Comparison of ENCODE assay signal across 27 cellular contexts in genomic region chr19:9932835-9933234, GRCh38.
"Had no signal": no experiment of that assay in that cellular context is flagged by ENCODE, and none has a peak within 500 bp of the region (broad histone marks: within the 10 kb centered on the region; RNA-seq: fewer than 3 reads in every experiment).

No MANE protein-coding gene starts in this region.

- H3K4me3 Mint-ChIP-seq: immature natural killer cell; naive thymus-derived CD8-positive, alpha-beta T cell; nephron progenitor cell; stimulated activated naive B cell treated with anti-CD40 and anti-IgM and Interleukin-4, amounts not matched to agents 10 μg/mL and 1 μg/mL and 100 μg/mL, for 72 hours; stimulated activated naive CD8-positive, alpha-beta T cell treated with anti-CD3 and anti-CD28 coated beads, Interleukin-15, Interleukin-2, amounts not matched to agents 100 ng/mL and 50 ng/mL, for 24 hours had no signal

- H3K36me3 ChIP-seq: esophagus muscularis mucosa, gastroesophageal sphincter, lower lobe of right lung, pancreas, right lobe of liver, thoracic aorta, tibial nerve, upper lobe of left lung, uterus had no signal

- H3K4me3 ChIP-seq: coronary artery, esophagus muscularis mucosa, gastroesophageal sphincter, lower lobe of right lung, pancreas, right lobe of liver, thoracic aorta, tibial nerve, upper lobe of left lung, uterus had no signal

- ATAC-seq: foreskin keratinocyte; gastroesophageal sphincter; left ventricle myocardium superior; lower lobe of right lung; naive thymus-derived CD8-positive, alpha-beta T cell; pancreas; right lobe of liver; stimulated activated naive B cell treated with anti-CD40 and anti-IgM and Interleukin-4, amounts not matched to agents 10 μg/mL and 1 μg/mL and 100 μg/mL, for 72 hours had no signal

- H3K9me3 Mint-ChIP-seq: immature natural killer cell; nephron progenitor cell; stimulated activated naive CD8-positive, alpha-beta T cell treated with anti-CD3 and anti-CD28 coated beads, Interleukin-15, Interleukin-2, amounts not matched to agents 100 ng/mL and 50 ng/mL, for 24 hours had no signal

- DNase-seq: dermis blood vessel endothelial cell; effector memory CD4-positive, alpha-beta T cell; foreskin keratinocyte; hypothalamus; immature natural killer cell; islet precursor cell; left ventricle myocardium superior; lower lobe of right lung; naive thymus-derived CD8-positive, alpha-beta T cell; nephron progenitor cell; nucleus accumbens; pancreas; retina; right lobe of liver; small intestine; stimulated activated CD4-positive, alpha-beta T cell treated with anti-CD3 and anti-CD28 coated beads, Interleukin-15, amount 100 ng/mL, for 24 hours; stimulated activated CD4-positive, alpha-beta T cell treated with anti-CD3 and anti-CD28 coated beads, Interleukin-2, amount 100 ng/mL, for 48 hours; stimulated activated naive B cell treated with anti-CD40 and anti-IgM and Interleukin-4, amounts not matched to agents 10 μg/mL and 1 μg/mL and 100 μg/mL, for 72 hours; upper lobe of left lung; uterus had no signal

- FAIRE-seq: endothelial cell of umbilical vein, pancreas, small intestine had no signal

- H3K27me3 ChIP-seq: pancreas, right lobe of liver, uterus had no signal

- H3K27ac Mint-ChIP-seq: immature natural killer cell; naive thymus-derived CD8-positive, alpha-beta T cell; nephron progenitor cell; stimulated activated naive B cell treated with anti-CD40 and anti-IgM and Interleukin-4, amounts not matched to agents 10 μg/mL and 1 μg/mL and 100 μg/mL, for 72 hours; stimulated activated naive CD8-positive, alpha-beta T cell treated with anti-CD3 and anti-CD28 coated beads, Interleukin-15, Interleukin-2, amounts not matched to agents 100 ng/mL and 50 ng/mL, for 24 hours had no signal

- H3K36me3 Mint-ChIP-seq: immature natural killer cell had no signal

- H3K9me3 ChIP-seq: esophagus muscularis mucosa, gastroesophageal sphincter, lower lobe of right lung, pancreas, right lobe of liver, thoracic aorta, tibial nerve, uterus had no signal

- H3K27ac ChIP-seq: coronary artery, esophagus muscularis mucosa, foreskin keratinocyte, gastroesophageal sphincter, lower lobe of right lung, pancreas, right lobe of liver, thoracic aorta, tibial nerve, upper lobe of left lung, uterus had no signal

- H3K4me1 ChIP-seq: foreskin keratinocyte had no signal
